Comparison of ENCODE assay signal across 8 cellular contexts in the genomic region with DNA sequence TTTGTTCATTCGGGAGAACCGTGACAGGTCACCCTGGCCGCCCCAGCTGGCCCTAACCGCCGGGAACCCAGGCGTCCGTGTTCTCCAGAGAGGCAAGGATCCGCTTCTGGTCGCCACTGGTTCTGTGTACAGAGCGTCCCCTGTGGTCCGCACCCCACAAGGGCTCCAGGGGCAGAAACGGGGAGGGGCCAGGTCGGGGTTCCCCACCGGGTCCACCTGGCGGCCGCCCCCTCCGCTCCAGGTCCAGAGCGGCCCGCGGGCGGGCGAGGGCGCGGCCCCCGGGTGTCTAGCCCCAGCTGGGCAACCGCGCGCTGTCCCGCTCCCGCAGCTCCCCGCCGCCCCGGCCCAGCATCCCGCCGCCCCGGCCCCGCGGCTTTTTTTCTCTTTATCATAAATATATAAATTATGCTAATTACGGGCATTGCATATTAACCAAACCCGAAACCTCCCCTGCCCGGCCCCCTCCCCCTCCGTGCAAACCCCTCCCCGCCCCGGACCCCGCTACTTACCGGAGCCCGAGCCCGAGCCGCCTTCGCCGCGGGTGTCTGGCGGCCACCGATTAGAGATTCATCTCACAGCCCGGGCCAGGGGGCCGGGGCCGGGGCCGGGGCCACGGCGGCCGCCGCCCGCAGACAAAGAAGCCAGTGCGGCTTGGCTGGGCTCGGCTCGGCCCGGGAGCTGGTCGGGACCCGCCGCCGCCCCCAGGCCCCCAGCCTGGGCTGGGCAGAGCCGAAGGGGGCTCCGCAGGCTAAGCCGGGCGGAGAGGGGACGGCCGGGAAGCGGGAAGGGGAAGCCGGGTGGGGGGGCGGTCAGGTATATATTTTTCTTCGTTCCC. TPM values are rescaled to one million over a fixed set of nuclear protein-coding genes. Genes with fewer than 3 reads are reported as not detected.
DNase-seq lines count a peak whose midpoint lies in the region; ATAC-seq and TF ChIP-seq lines count a peak whose summit lies in the region.

No MANE protein-coding gene starts in this region.

- 0 out of 2 replicates have a peak overlapping the region, but pooled peaks have one; percentile 21 for H3K56ac ChIP-seq in IMR-90 (ENCODE audit: extremely low read depth, insufficient read depth, low read length)

- peak overlapping the region; percentile 71 for H2BK5ac ChIP-seq in IMR-90 (ENCODE audit: low read depth, low read length, poor library complexity, severe bottlenecking)

- peak; percentile 42 for TF ChIP-seq CTCF in BJ (IDR thresholded peaks at IDR 0.05; ENCODE audit: insufficient read depth, low read depth, low read length)
- TF ChIP-seq CTCF in IMR-90 (conservative IDR thresholded peaks at IDR 0.05; ENCODE audit: low read depth, low read length): peak; percentile 18; the same call in 1 of the 2 replicates

- no TSS peak for BruUV-seq in IMR-90 (replicated peaks; lab: Mats Ljungman, UMichigan)

- intact Hi-C loops in IMR-90 (cut with micrococcal nuclease): no loop called here

- H3K4me1 ChIP-seq in IMR-90 (ENCODE audit: control insufficient read depth, insufficient read depth, low read length): peaks cover 4% of the 10 kb centered on the region

- peak overlapping the region; percentile 43; the same call in 1 of the 2 replicates for H3K23ac ChIP-seq in IMR-90 (ENCODE audit: low read depth, low read length)

- peaks cover 2% of the 10 kb centered on the region; the same call in 1 of the 2 replicates for H3K36me3 ChIP-seq in BJ (ENCODE audit: control insufficient read depth, insufficient read depth, low read length)
- H3K36me3 ChIP-seq in IMR-90 (ENCODE audit: control insufficient read depth, insufficient read depth, low read length): 0 out of 2 replicates have a peak, but pooled peaks cover 1% of the 10 kb centered on the region

- peak; percentile 58 for ATAC-seq in GM19397 (IDR thresholded peaks at IDR 0.05; ENCODE audit: unreplicated experiment)
- peak; percentile 67 for ATAC-seq in IMR-90 (ENCODE audit: low read depth)
- no peak for ATAC-seq in GM21515 (IDR thresholded peaks at IDR 0.05; ENCODE audit: unreplicated experiment)

- WGBS in IMR-90 (ENCODE audit: extremely low coverage in 2 of 2, insufficient read length in 1 of 2), 2 experiments: 2% methylated on average over 17 of the region's 81 CpGs; no CpG with 5 or more reads in 1 of the 2 experiments

- peak overlapping the region; percentile 46; the same call in 1 of the 2 replicates for H3K4ac ChIP-seq in IMR-90 (ENCODE audit: low read depth, low read length)

- TF ChIP-seq RAD21 in IMR-90 (IDR thresholded peaks at IDR 0.05; ENCODE audit: low read length): no peak

- peaks cover 14 to 27% of the 10 kb centered on the region in 2 experiments; a peak in 3 of 4 replicates for H3K79me1 ChIP-seq in IMR-90 (ENCODE audit: low read depth in 1 of 2, low read length in 2 of 2)

- dilution Hi-C loops in IMR-90 (cut with HindIII; ENCODE audit: low sequenced_read_pairs, unreplicated experiment): no loop called here

- H2BK20ac ChIP-seq in IMR-90 (ENCODE audit: low read depth, low read length): no peak overlapping the region

- no peaks in the 10 kb centered on the region for H3K9me3 ChIP-seq in IMR-90 (ENCODE audit: control insufficient read depth, insufficient read depth, low read length)

- H2AK5ac ChIP-seq in IMR-90 (ENCODE audit: low read depth, low read length): 0 out of 2 replicates have a peak overlapping the region, but pooled peaks have one; percentile 16

- CTCF ChIA-PET in BJ (lab: Yijun Ruan, JAX): interaction anchor here (0.6 to 2.5 kb wide), 15 partner anchors 8 to 1272 kb away, joined by 3 to 28 read pairs (median 4); a partner anchor contains a TSS
- CTCF ChIA-PET in IMR-90 (lab: Yijun Ruan, JAX): no interaction called here

- H2BK120ac ChIP-seq in IMR-90 (ENCODE audit: low read depth, low read length): peak overlapping the region; percentile 60; the same call in 1 of the 2 replicates

- peak overlapping the region; percentile 68 for H3K4me2 ChIP-seq in IMR-90 (ENCODE audit: low read depth, low read length)

- peaks cover 9% of the 10 kb centered on the region for H3K9me1 ChIP-seq in IMR-90 (ENCODE audit: insufficient read depth, low read length)

- peak overlapping the region; percentile 41 to 81; a peak in 3 of 4 replicates for H4K8ac ChIP-seq in IMR-90 (ENCODE audit: low read depth in 2 of 2, low read length in 2 of 2)

- peak overlapping the region; percentile 85 for H3K9ac ChIP-seq in IMR-90 (ENCODE audit: low read depth, low read length)

- peak overlapping the region; percentile 98 for H2AFZ ChIP-seq in IMR-90 (replicated peaks; ENCODE audit: low read length, poor library complexity)

- TF ChIP-seq POLR2A in IMR-90 (IDR thresholded peaks at IDR 0.05; ENCODE audit: low read depth, low read length): no peak

- no peak overlapping the region for H4K91ac ChIP-seq in IMR-90 (ENCODE audit: insufficient read depth, low read depth, low read length)

- POLR2A ChIA-PET in BJ (lab: Charles Lee): interaction anchor here (1.3 kb wide), 1 partner anchor 21 kb away, joined by 22 read pairs; a partner anchor contains a TSS
- POLR2A ChIA-PET in IMR-90 (lab: Charles Lee; ENCODE audit: unreplicated experiment): interaction anchor here (0.6 to 0.7 kb wide), 3 partner anchors 21 to 386 kb away, joined by 3 to 14 read pairs (median 4); a partner anchor contains a TSS

- DNase-seq in BJ (ENCODE audit: low read depth) (no peak), IMR-90 (no peak), cerebellar cortex (ENCODE audit: low spot score) (peak; percentile 56)
- DNase-seq in activated CD4-positive, alpha-beta T cell treated with anti-CD3 and anti-CD28 coated beads for 24 hours (ENCODE audit: low read depth in 2 of 2): peak; percentile 9 to 19
- DNase-seq in stimulated activated CD4-positive, alpha-beta T cell treated with anti-CD3 and anti-CD28 coated beads, Interleukin-2, amount 100 ng/mL, for 24 hours: peak; percentile 53

- in situ Hi-C loops in IMR-90 (cut with MboI; ENCODE audit: low sequenced_read_pairs): no loop called here

- H3K27ac ChIP-seq in IMR-90 (ENCODE audit: insufficient read depth, low read length) (peak overlapping the region; percentile 83), layer of hippocampus (ENCODE audit: low read depth, low read length) (peak overlapping the region; percentile 94)

- H3K14ac ChIP-seq in IMR-90 (replicated peaks; ENCODE audit: low read depth, low read length): peak overlapping the region; percentile 75

- no peak overlapping the region for H4K5ac ChIP-seq in IMR-90 (ENCODE audit: low read depth, low read length)

- H3K27me3 ChIP-seq in BJ (ENCODE audit: control insufficient read depth, insufficient read depth, low read length) (no peaks in the 10 kb centered on the region), IMR-90 (ENCODE audit: control insufficient read depth, insufficient read depth, low read length) (no peaks in the 10 kb centered on the region), layer of hippocampus (ENCODE audit: control insufficient read depth, insufficient read depth, low read length) (no peaks in the 10 kb centered on the region)

- H2AK9ac ChIP-seq in IMR-90 (replicated peaks; ENCODE audit: low read depth, low read length, poor library complexity): peak overlapping the region; percentile 93

- peak overlapping the region; percentile 72 for H3K4me3 ChIP-seq in BJ (ENCODE audit: low read depth, low read length)
- H3K4me3 ChIP-seq in IMR-90 (ENCODE audit: insufficient read depth, low read depth, low read length): peak overlapping the region; percentile 77

- peak overlapping the region; percentile 1; the same call in 1 of the 2 replicates for H3K18ac ChIP-seq in IMR-90 (ENCODE audit: low read depth, low read length)

- H2BK15ac ChIP-seq in IMR-90 (ENCODE audit: low read depth, low read length): no peak overlapping the region

- no peaks in the 10 kb centered on the region for H4K20me1 ChIP-seq in IMR-90 (ENCODE audit: insufficient read depth, low read length)

TF ChIP-seq in IMR-90, 13 proteins besides CTCF, POLR2A, EP300 and RAD21:
- TF ChIP-seq RCOR1 (IDR thresholded peaks at IDR 0.05; ENCODE audit: insufficient replicate concordance, low read length) (no peak), CEBPB (IDR thresholded peaks at IDR 0.05; ENCODE audit: low read depth, low read length) (no peak), CHD1 (IDR thresholded peaks at IDR 0.05; ENCODE audit: low read depth, low read length) (no peak), MAZ (IDR thresholded peaks at IDR 0.05; ENCODE audit: borderline replicate concordance, low read depth, low read length) (0 out of 2 replicates have a peak, but pooled peaks have one; percentile 3), FOS (IDR thresholded peaks at IDR 0.05; ENCODE audit: low read depth, low read length) (no peak), MAFK (IDR thresholded peaks at IDR 0.05; ENCODE audit: low read depth, low read length) (no peak), BHLHE40 (IDR thresholded peaks at IDR 0.05; ENCODE audit: low read depth, low read length) (no peak), RFX5 (IDR thresholded peaks at IDR 0.05; ENCODE audit: low read depth, low read length) (no peak)

RNA-seq across cellular contexts. Expression of a gene that starts 0.5 kb away (rescaled TPM):
- polyA plus RNA-seq in BJ (2011; rRNA removed) (2.5 and 4.7 TPM in 2 replicates), IMR-90 (2012; rRNA removed) (3.6 and 4.3 TPM in 2 replicates)
- 2.5 and 3.7 TPM in 2 replicates for polyA minus RNA-seq in BJ (2011; rRNA and poly(A)+ RNA removed)
- 0.90 and 1.9 TPM in 2 replicates for total RNA-seq in IMR-90 (2012; rRNA removed)
- polyA plus RNA-seq in IMR-90 (2012; cell fraction: cytosol; rRNA removed): 2.5 and 3.0 TPM in 2 replicates
- 15.2 TPM in 2 replicates for polyA plus RNA-seq in IMR-90 (2012; cell fraction: nucleus; rRNA removed; ENCODE audit: low replicate concordance)

RNA-seq across cellular contexts. Expression of a gene that starts 21.3 kb away (rescaled TPM):
- polyA plus RNA-seq in BJ (2011; rRNA removed) (288 and 433 TPM in 2 replicates), IMR-90 (2012; rRNA removed) (202 and 316 TPM in 2 replicates)
- 150 and 244 TPM in 2 replicates for polyA minus RNA-seq in BJ (2011; rRNA and poly(A)+ RNA removed)
- 62.2 and 77.2 TPM in 2 replicates for total RNA-seq in IMR-90 (2012; rRNA removed)
- polyA plus RNA-seq in IMR-90 (2012; cell fraction: cytosol; rRNA removed): 40.8 and 243 TPM in 2 replicates
- polyA plus RNA-seq in IMR-90 (2012; cell fraction: nucleus; rRNA removed; ENCODE audit: low replicate concordance): 114 and 133 TPM in 2 replicates

RNA-seq across cellular contexts. Expression of a gene that starts 44.4 kb away (rescaled TPM):
- polyA plus RNA-seq in BJ (2011; rRNA removed): 11.4 and 16.0 TPM in 2 replicates
- 5.5 and 5.9 TPM in 2 replicates for polyA minus RNA-seq in BJ (2011; rRNA and poly(A)+ RNA removed)
- 10.0 and 13.3 TPM in 2 replicates for total RNA-seq in IMR-90 (2012; rRNA removed)
- polyA plus RNA-seq in IMR-90 (2012; rRNA removed): 13.8 and 15.4 TPM in 2 replicates
- polyA plus RNA-seq in IMR-90 (2012; cell fraction: cytosol; rRNA removed): 4.6 and 9.0 TPM in 2 replicates
- polyA plus RNA-seq in IMR-90 (2012; cell fraction: nucleus; rRNA removed; ENCODE audit: low replicate concordance): 3.1 and 19.2 TPM in 2 replicates

RNA-seq across cellular contexts. Expression of a gene that starts 52.9 kb away (rescaled TPM):
- 54.7 and 57.6 TPM in 2 replicates for polyA plus RNA-seq in BJ (2011; rRNA removed)
- polyA minus RNA-seq in BJ (2011; rRNA and poly(A)+ RNA removed): 28.0 and 30.1 TPM in 2 replicates
- total RNA-seq in IMR-90 (2012; rRNA removed): 12.2 and 15.6 TPM in 2 replicates
- polyA plus RNA-seq in IMR-90 (2012; rRNA removed): 35.8 and 42.7 TPM in 2 replicates
- polyA plus RNA-seq in IMR-90 (2012; cell fraction: cytosol; rRNA removed): 17.0 and 41.6 TPM in 2 replicates
- 6.5 and 18.3 TPM in 2 replicates for polyA plus RNA-seq in IMR-90 (2012; cell fraction: nucleus; rRNA removed; ENCODE audit: low replicate concordance)

Comparison
In these comparisons a context has a peak if more than half of its experiments do, and no peak if none do; other contexts are left out.
1. DNase-seq: peak in activated CD4-positive, alpha-beta T cell treated with anti-CD3 and anti-CD28 coated beads for 24 hours (2 of 2), cerebellar cortex (single experiment) and stimulated activated CD4-positive, alpha-beta T cell treated with anti-CD3 and anti-CD28 coated beads, Interleukin-2, amount 100 ng/mL, for 24 hours (2 of 2); none in BJ (single experiment) and IMR-90 (single experiment).